ENCODE assay signal across 8 cellular contexts in the genomic region with DNA sequence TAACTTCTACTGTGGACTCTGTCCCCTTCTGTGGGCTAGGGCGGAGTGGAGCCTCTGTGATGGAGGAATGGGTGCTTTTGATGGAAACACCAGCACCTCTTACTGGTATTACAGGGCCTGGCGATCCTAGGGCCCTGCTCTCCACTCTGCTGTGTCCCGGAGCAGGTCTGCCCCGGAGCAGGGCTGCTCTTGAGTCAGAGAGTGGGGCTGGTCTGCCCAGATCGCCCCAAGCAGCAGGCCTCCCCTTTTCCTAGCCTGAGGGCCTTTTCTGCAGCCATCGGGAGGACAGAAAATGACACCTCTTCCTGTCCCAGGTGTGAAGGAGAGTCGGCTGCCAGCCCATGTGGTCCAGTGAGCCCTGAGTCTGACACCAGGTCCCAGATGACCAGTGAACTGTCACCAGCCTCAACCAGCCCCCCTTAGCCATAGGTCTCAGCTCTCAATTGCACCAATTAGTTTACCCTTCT. TPM values are rescaled to one million over a fixed set of nuclear protein-coding genes. Genes with fewer than 3 reads are reported as not detected.
A peak's percentile ranks its signal among the peaks of the same experiment; 100 is the strongest.
DNase-seq lines count a peak whose midpoint lies in the region; ATAC-seq and TF ChIP-seq lines count a peak whose summit lies in the region.

No MANE protein-coding gene starts in this region.

- CTCF ChIA-PET in activated CD4-positive, alpha-beta T cell treated with anti-CD3 and anti-CD28 coated beads, Interleukin-2, amount 10 ng/mL, durations not matched to agents 7 days and 5 days (lab: Charles Lee) = interaction anchor here (0.6 to 3.4 kb wide), 6 partner anchors 11 to 675 kb away, joined by 3 to 21 read pairs (median 4); a partner anchor contains a TSS

- peak; percentile 5 for ATAC-seq in HG02943 (IDR thresholded peaks at IDR 0.05; ENCODE audit: low read depth, unreplicated experiment)
- no peak for ATAC-seq in GM18861 (IDR thresholded peaks at IDR 0.05; ENCODE audit: unreplicated experiment)
- no peak for ATAC-seq in GM19328 (IDR thresholded peaks at IDR 0.05; ENCODE audit: unreplicated experiment)
- no peak for ATAC-seq in HG02571 (IDR thresholded peaks at IDR 0.05; ENCODE audit: unreplicated experiment)

- peaks cover 0 to 3% (median 0%) of the 10 kb centered on the region in 3 donors for H3K27me3 ChIP-seq in skeletal muscle tissue (ENCODE audit: control insufficient read depth in 3 of 3, insufficient read depth in 3 of 3, low read length in 3 of 3)

- H3K27me3 Mint-ChIP-seq in activated CD4-positive, alpha-beta T cell treated with anti-CD3 and anti-CD28 coated beads, Interleukin-2, amount 10 ng/mL, durations not matched to agents 7 days and 5 days = peaks cover 2% of the 10 kb centered on the region
- H3K27me3 Mint-ChIP-seq in glutamatergic neuron (ENCODE audit: unreplicated experiment) = peaks cover 10% of the 10 kb centered on the region

- no peaks in the 10 kb centered on the region for H3K9me3 ChIP-seq in skeletal muscle tissue (ENCODE audit: control insufficient read depth in 3 of 3, low read length in 3 of 3)

- peak overlapping the region; percentile 33 for H3K27ac ChIP-seq in skeletal muscle tissue (ENCODE audit: low read depth, low read length)

- peak overlapping the region; percentile 90 for H3K27ac Mint-ChIP-seq in activated CD4-positive, alpha-beta T cell treated with anti-CD3 and anti-CD28 coated beads, Interleukin-2, amount 10 ng/mL, durations not matched to agents 7 days and 5 days
- no peak overlapping the region for H3K27ac Mint-ChIP-seq in glutamatergic neuron (ENCODE audit: unreplicated experiment)

- H3K4me3 Mint-ChIP-seq in activated CD4-positive, alpha-beta T cell treated with anti-CD3 and anti-CD28 coated beads, Interleukin-2, amount 10 ng/mL, durations not matched to agents 7 days and 5 days = peak overlapping the region; percentile 93
- peak overlapping the region; percentile 94 for H3K4me3 Mint-ChIP-seq in glutamatergic neuron (ENCODE audit: unreplicated experiment)

- H3K4me3 ChIP-seq in GM08714 (ENCODE audit: low read length) (peak overlapping the region; percentile 88), skeletal muscle tissue (ENCODE audit: low read length in 3 of 3) (peak overlapping the region; percentile 83 to 93 (median 89))

- peaks cover 14 to 25% (median 20%) of the 10 kb centered on the region in 3 donors for H3K4me1 ChIP-seq in skeletal muscle tissue (ENCODE audit: control insufficient read depth in 3 of 3, insufficient read depth in 3 of 3, low read length in 3 of 3)

- POLR2A ChIA-PET in activated CD4-positive, alpha-beta T cell treated with anti-CD3 and anti-CD28 coated beads, Interleukin-2, amount 10 ng/mL, durations not matched to agents 7 days and 5 days (lab: Charles Lee) = no interaction called here

- TF ChIP-seq CTCF in glutamatergic neuron (IDR thresholded peaks at IDR 0.05; ENCODE audit: partially characterized antibody, unreplicated experiment) = no peak

- peak overlapping the region; percentile 87 to 95 (median 92) for H3K9ac ChIP-seq in skeletal muscle tissue (ENCODE audit: low read depth in 1 of 3, low read length in 3 of 3)

- DNase-seq in activated CD4-positive, alpha-beta T cell treated with anti-CD3 and anti-CD28 coated beads, Interleukin-2, amount 10 ng/mL, durations not matched to agents 7 days and 5 days = no peak
- DNase-seq in glutamatergic neuron = no peak

- peaks cover 31% of the 10 kb centered on the region for H3K36me3 Mint-ChIP-seq in activated CD4-positive, alpha-beta T cell treated with anti-CD3 and anti-CD28 coated beads, Interleukin-2, amount 10 ng/mL, durations not matched to agents 7 days and 5 days (ENCODE audit: low read depth)
- H3K36me3 Mint-ChIP-seq in glutamatergic neuron (ENCODE audit: unreplicated experiment) = peaks cover 19% of the 10 kb centered on the region

- peaks cover 30 to 36% (median 31%) of the 10 kb centered on the region in 3 donors for H3K36me3 ChIP-seq in skeletal muscle tissue (ENCODE audit: control insufficient read depth in 3 of 3, insufficient read depth in 3 of 3, low read length in 3 of 3)

- H3K4me1 Mint-ChIP-seq in activated CD4-positive, alpha-beta T cell treated with anti-CD3 and anti-CD28 coated beads, Interleukin-2, amount 10 ng/mL, durations not matched to agents 7 days and 5 days = peaks cover 50% of the 10 kb centered on the region
- peaks cover 11% of the 10 kb centered on the region for H3K4me1 Mint-ChIP-seq in glutamatergic neuron (ENCODE audit: low read depth, unreplicated experiment)

- H3K9me3 Mint-ChIP-seq in activated CD4-positive, alpha-beta T cell treated with anti-CD3 and anti-CD28 coated beads, Interleukin-2, amount 10 ng/mL, durations not matched to agents 7 days and 5 days = no peaks in the 10 kb centered on the region
- H3K9me3 Mint-ChIP-seq in glutamatergic neuron (ENCODE audit: unreplicated experiment) = peaks cover 8% of the 10 kb centered on the region

RNA-seq across cellular contexts. Expression of a gene that starts 1.4 kb away (rescaled TPM):
- 10 to 100 TPM; 28.2 to 29.4 TPM for total RNA-seq in activated CD4-positive, alpha-beta T cell treated with anti-CD3 and anti-CD28 coated beads, Interleukin-2, amount 10 ng/mL, durations not matched to agents 7 days and 5 days
- 22.9 TPM for total RNA-seq in glutamatergic neuron (ENCODE audit: unreplicated experiment)
- 22.4 TPM for total RNA-seq in skeletal muscle tissue

RNA-seq across cellular contexts. Expression of a gene that starts 42.7 kb away (rescaled TPM):
- 10 to 100 TPM; 11.1 to 15.9 TPM for total RNA-seq in activated CD4-positive, alpha-beta T cell treated with anti-CD3 and anti-CD28 coated beads, Interleukin-2, amount 10 ng/mL, durations not matched to agents 7 days and 5 days
- total RNA-seq in glutamatergic neuron (ENCODE audit: unreplicated experiment) (13.2 TPM), skeletal muscle tissue (4.2 TPM)

RNA-seq across cellular contexts. Expression of a gene that starts 49.5 kb away (rescaled TPM):
- total RNA-seq in activated CD4-positive, alpha-beta T cell treated with anti-CD3 and anti-CD28 coated beads, Interleukin-2, amount 10 ng/mL, durations not matched to agents 7 days and 5 days = 10 to 100 TPM; 15.3 to 17.1 TPM
- 13.9 TPM for total RNA-seq in glutamatergic neuron (ENCODE audit: unreplicated experiment)
- total RNA-seq in skeletal muscle tissue = 9.4 TPM
